9 cellular contexts compared by ENCODE assay signal in genomic region chr17:33667052-33667509, GRCh38.
DNase-seq lines count a peak whose midpoint lies in the region; ATAC-seq and TF ChIP-seq lines count a peak whose summit lies in the region.
"Had no signal": no experiment of that assay in that cellular context is flagged by ENCODE, and none has a peak within 500 bp of the region (broad histone marks: within the 10 kb centered on the region; RNA-seq: fewer than 3 reads in every experiment).

No MANE protein-coding gene starts in this region.

- peaks cover 7% of the 10 kb centered on the region for H3K27me3 Mint-ChIP-seq in activated T-cell treated with anti-CD3 and anti-CD28 coated beads, Interleukin-2, amount 50 U/mL, for 4 hours (ENCODE audit: low read depth)

- ATAC-seq in HG03520 (IDR thresholded peaks at IDR 0.05; ENCODE audit: unreplicated experiment) (peak; percentile 78), GM18511 (IDR thresholded peaks at IDR 0.05; ENCODE audit: unreplicated experiment) (no peak)
- peak; percentile 86 to 90 for ATAC-seq in activated T-cell treated with anti-CD3 and anti-CD28 coated beads, Interleukin-2, amount 50 U/mL, for 4 hours
- ATAC-seq in stimulated activated effector memory CD8-positive, alpha-beta T cell treated with anti-CD3 and anti-CD28 coated beads, Interleukin-12 subunit alpha, Interleukin-12 subunit beta, amount 100 ng/mL, for 72 hours = peak; percentile 92

- WGBS in transverse colon (ENCODE audit: low coverage in 1 of 2), 2 donors = 54% methylated on average over 12 of the region's 12 CpGs; no CpG with 5 or more reads in 1 of the 2 donors

- H3K36me3 Mint-ChIP-seq in activated T-cell treated with anti-CD3 and anti-CD28 coated beads, Interleukin-2, amount 50 U/mL, for 4 hours (ENCODE audit: insufficient read depth) = no peaks in the 10 kb centered on the region
- H3K36me3 Mint-ChIP-seq in stimulated activated effector memory CD8-positive, alpha-beta T cell treated with anti-CD3 and anti-CD28 coated beads, Interleukin-12 subunit alpha, Interleukin-12 subunit beta, amount 100 ng/mL, for 72 hours = no peaks in the 10 kb centered on the region

- no peak for TF ChIP-seq EP300 in transverse colon (IDR thresholded peaks at IDR 0.05; ENCODE audit: low read depth)

- H3K36me3 ChIP-seq in transverse colon = no peaks in the 10 kb centered on the region

- H3K27ac Mint-ChIP-seq in stimulated activated effector memory CD8-positive, alpha-beta T cell treated with anti-CD3 and anti-CD28 coated beads, Interleukin-12 subunit alpha, Interleukin-12 subunit beta, amount 100 ng/mL, for 72 hours = no peak overlapping the region

- no peaks in the 10 kb centered on the region for H3K9me3 Mint-ChIP-seq in activated T-cell treated with anti-CD3 and anti-CD28 coated beads, Interleukin-2, amount 50 U/mL, for 4 hours
- no peaks in the 10 kb centered on the region for H3K9me3 Mint-ChIP-seq in stimulated activated effector memory CD8-positive, alpha-beta T cell treated with anti-CD3 and anti-CD28 coated beads, Interleukin-12 subunit alpha, Interleukin-12 subunit beta, amount 100 ng/mL, for 72 hours

- DNase-seq in NCI-H748 (lab: John Stamatoyannopoulos, UW; ENCODE audit: unreplicated experiment) (peak; percentile 8), NCI-H748 treated with DMSO at 0.1 percent for 48 hours (lab: John Stamatoyannopoulos, UW) (no peak), transverse colon (no peak), NCI-H1048 (lab: John Stamatoyannopoulos, UW) (no peak)
- peak; percentile 4 for DNase-seq in activated T-cell treated with anti-CD3 and anti-CD28 coated beads, Interleukin-2, amount 50 U/mL, for 4 hours
- DNase-seq in stimulated activated effector memory CD8-positive, alpha-beta T cell treated with anti-CD3 and anti-CD28 coated beads, Interleukin-12 subunit alpha, Interleukin-12 subunit beta, amount 100 ng/mL, for 72 hours (ENCODE audit: low spot score in 2 of 2) = peak in 1 of 2 donors; percentile 54
- DNase-seq: 8988T had no signal

- TF ChIP-seq POLR2A in transverse colon (IDR thresholded peaks at IDR 0.05) = no peak

- H3K27ac ChIP-seq in transverse colon = no peak overlapping the region

- no peak overlapping the region for H3K4me3 Mint-ChIP-seq in activated T-cell treated with anti-CD3 and anti-CD28 coated beads, Interleukin-2, amount 50 U/mL, for 4 hours
- peak overlapping the region; percentile 17 for H3K4me3 Mint-ChIP-seq in stimulated activated effector memory CD8-positive, alpha-beta T cell treated with anti-CD3 and anti-CD28 coated beads, Interleukin-12 subunit alpha, Interleukin-12 subunit beta, amount 100 ng/mL, for 72 hours

- TF ChIP-seq CTCF in transverse colon (IDR thresholded peaks at IDR 0.05) = no peak

- H3K4me1 ChIP-seq in transverse colon = no peaks in the 10 kb centered on the region

- no peaks in the 10 kb centered on the region for H3K27me3 ChIP-seq in transverse colon

- in situ Hi-C loops in transverse colon (cut with MboI; ENCODE audit: low pct_ligation_motif_present in 1 of 4, low pct_unique_long_range_greater_than_20kb in 1 of 4, low sequenced_read_pairs in 3 of 4) = loop anchor here in 1 of 4 donors (25.0 kb wide), 1 partner anchor 630 kb away; no protein-coding TSS in a partner anchor

- no peak overlapping the region for H3K4me3 ChIP-seq in transverse colon

- H3K9me3 ChIP-seq in transverse colon = no peaks in the 10 kb centered on the region

- peaks cover 7% of the 10 kb centered on the region for H3K4me1 Mint-ChIP-seq in activated T-cell treated with anti-CD3 and anti-CD28 coated beads, Interleukin-2, amount 50 U/mL, for 4 hours (ENCODE audit: low read depth)
- peaks cover 15% of the 10 kb centered on the region for H3K4me1 Mint-ChIP-seq in stimulated activated effector memory CD8-positive, alpha-beta T cell treated with anti-CD3 and anti-CD28 coated beads, Interleukin-12 subunit alpha, Interleukin-12 subunit beta, amount 100 ng/mL, for 72 hours

- intact Hi-C loops in transverse colon (cut with DNase I; ENCODE audit: low total_unique reads) = no loop called here

Comparison
In these comparisons a context has a peak if more than half of its experiments do, and no peak if none do; other contexts are left out.
1. DNase-seq: peak in NCI-H748 (single experiment) and activated T-cell treated with anti-CD3 and anti-CD28 coated beads, Interleukin-2, amount 50 U/mL, for 4 hours (single experiment); none in NCI-H748 treated with DMSO at 0.1 percent for 48 hours (single experiment), transverse colon (single experiment) and NCI-H1048 (single experiment).